Comparison of ENCODE assay signal across 8 cellular contexts in the genomic region with DNA sequence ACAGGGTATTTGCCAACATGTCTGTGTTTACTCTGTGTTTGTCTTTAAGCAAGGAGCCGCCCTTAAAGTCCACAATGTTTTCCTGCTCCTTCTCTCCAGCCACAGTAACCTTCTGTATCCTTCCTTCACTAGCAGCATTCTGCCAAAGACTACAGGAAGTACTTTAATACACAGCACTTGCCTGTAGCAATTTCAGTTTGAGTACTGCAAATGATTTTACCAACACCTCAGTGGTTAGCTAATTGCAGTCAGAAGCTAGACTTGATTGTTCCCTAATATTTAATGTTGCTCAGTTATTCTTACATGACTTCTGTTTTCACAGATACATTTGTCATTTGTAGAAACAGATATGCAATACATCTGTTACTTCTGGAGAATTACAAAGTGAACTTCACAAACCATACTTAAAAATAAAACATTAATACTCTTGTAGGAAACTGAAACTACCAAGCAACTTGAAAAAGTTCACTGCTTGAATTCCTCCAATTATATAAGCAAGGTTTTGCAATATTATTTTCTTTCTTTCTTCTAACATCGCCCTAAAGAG.
DNase-seq lines count a peak whose midpoint lies in the region; ATAC-seq and TF ChIP-seq lines count a peak whose summit lies in the region.

No MANE protein-coding gene starts in this region.

- H3K36me3 ChIP-seq in subcutaneous abdominal adipose tissue (ENCODE audit: control insufficient read depth in 5 of 5, insufficient read depth in 5 of 5, low read length in 5 of 5), result peaks cover 0 to 8% (median 0%) of the 10 kb centered on the region in 5 donors
- H3K36me3 ChIP-seq in Caco-2 (ENCODE audit: control insufficient read depth, insufficient read depth, low read length), result no peaks in the 10 kb centered on the region

- intact Hi-C loops in left cardiac atrium (cut with DNase I), result no loop called here
- intact Hi-C loops in Caco-2 (cut with micrococcal nuclease; ENCODE audit: unreplicated experiment), result no loop called here

- H3K36me3 Mint-ChIP-seq in T-cell (peaks cover 17% of the 10 kb centered on the region), Caco-2 (ENCODE audit: insufficient read depth, unreplicated experiment) (no peaks in the 10 kb centered on the region)

- H3K27me3 ChIP-seq in subcutaneous abdominal adipose tissue (ENCODE audit: control insufficient read depth in 5 of 5, insufficient read depth in 4 of 5, low read length in 5 of 5) (no peaks in the 10 kb centered on the region), Caco-2 (replicated peaks; ENCODE audit: control insufficient read depth, insufficient read depth, low read length) (no peaks in the 10 kb centered on the region)

- H3K4me3 Mint-ChIP-seq in T-cell, result peak overlapping the region; percentile 19 to 48 (median 24)
- no peak overlapping the region for H3K4me3 Mint-ChIP-seq in Caco-2 (ENCODE audit: unreplicated experiment)

- in situ Hi-C loops in GM13976 (cut with MboI; ENCODE audit: low sequenced_read_pairs, unreplicated experiment), result no loop called here

- H3K4me1 ChIP-seq in subcutaneous abdominal adipose tissue (ENCODE audit: control insufficient read depth in 5 of 5, insufficient read depth in 5 of 5, low read length in 5 of 5), result peaks cover 0 to 15% (median 10%) of the 10 kb centered on the region in 5 donors
- peaks cover 11% of the 10 kb centered on the region for H3K4me1 ChIP-seq in Caco-2

- H3K4me3 ChIP-seq in subcutaneous abdominal adipose tissue (ENCODE audit: low read depth in 1 of 5, low read length in 5 of 5), result peak overlapping the region in 3 of 5 donors; percentile 2 to 25 (median 20)
- no peak overlapping the region for H3K4me3 ChIP-seq in Caco-2 (ENCODE audit: low read depth, low read length)

- H3K27ac Mint-ChIP-seq in T-cell (peak overlapping the region; percentile 75 to 76), Caco-2 (ENCODE audit: unreplicated experiment) (no peak overlapping the region)

- peaks cover 0 to 8% (median 3%) of the 10 kb centered on the region in 3 donors for H3K9me3 Mint-ChIP-seq in T-cell
- peaks cover 10% of the 10 kb centered on the region for H3K9me3 Mint-ChIP-seq in Caco-2 (ENCODE audit: unreplicated experiment)

- H3K9ac ChIP-seq in subcutaneous abdominal adipose tissue (ENCODE audit: low read length in 5 of 5), result peak overlapping the region in 3 of 5 donors; percentile 11 to 62 (median 32)

- CTCF ChIA-PET in T-cell (lab: Charles Lee) (no interaction called here), Caco-2 (lab: Charles Lee) (no interaction called here)

- no peak overlapping the region for H3K27ac ChIP-seq in subcutaneous abdominal adipose tissue (ENCODE audit: low read depth, low read length)

- POLR2A ChIA-PET in T-cell (lab: Charles Lee) (no interaction called here), Caco-2 (lab: Charles Lee) (no interaction called here)

- H3K9me3 ChIP-seq in subcutaneous abdominal adipose tissue (ENCODE audit: control insufficient read depth in 5 of 5, low read length in 5 of 5) (peaks cover 0 to 3% (median 0%) of the 10 kb centered on the region in 5 donors), Caco-2 (peaks cover 10% of the 10 kb centered on the region)

- ATAC-seq in HG03108 (IDR thresholded peaks at IDR 0.05; ENCODE audit: unreplicated experiment) (peak; percentile 78), T-cell (replicated peaks in 1 of 4) (peak; percentile 58 to 71 (median 62)), left cardiac atrium (peak; percentile 57 to 92)

- H3K27me3 Mint-ChIP-seq in T-cell (no peaks in the 10 kb centered on the region), Caco-2 (ENCODE audit: insufficient read depth, unreplicated experiment) (no peaks in the 10 kb centered on the region)

- DNase-seq in A172 (ENCODE audit: low spot score) (peak; percentile 14), GM13976 (ENCODE audit: low spot score) (peak; percentile 46), T-cell (no peak), left cardiac atrium (no peak), NCI-H82 treated with DMSO at 0.1 percent for 48 hours (lab: John Stamatoyannopoulos, UW; ENCODE audit: unreplicated experiment) (no peak), Caco-2 (no peak)

- TF ChIP-seq CTCF in GM13976 (IDR thresholded peaks at IDR 0.05; ENCODE audit: borderline replicate concordance, control extremely low read depth, extremely low read depth, insufficient read depth, missing control alignments), result no peak
- no peak for TF ChIP-seq CTCF in Caco-2 (IDR thresholded peaks at IDR 0.05; ENCODE audit: insufficient read depth in 1 of 2, low read depth in 1 of 2, low read length in 1 of 2, severe bottlenecking in 1 of 2, unreplicated experiment in 1 of 2)

- H3K4me1 Mint-ChIP-seq in T-cell (peaks cover 40 to 53% (median 42%) of the 10 kb centered on the region in 3 donors), Caco-2 (ENCODE audit: low read depth, unreplicated experiment) (peaks cover 12% of the 10 kb centered on the region)

- no TSS peak for BruUV-seq in Caco-2 (replicated peaks; lab: Mats Ljungman, UMichigan)

Comparison
In these comparisons a context has a peak if more than half of its experiments do, and no peak if none do; other contexts are left out.
1. DNase-seq: peak in A172 (single experiment) and GM13976 (single experiment); none in T-cell (0 of 34), left cardiac atrium (single experiment), NCI-H82 treated with DMSO at 0.1 percent for 48 hours (single experiment) and Caco-2 (0 of 2).
2. Peak in every context shown above with its lines, with median percentiles within 50 percentile points of each other: ATAC-seq.